19 cellular contexts compared by ENCODE assay signal in genomic region chr15:32096211-32096610, GRCh38.
"Had no signal": no experiment of that assay in that cellular context is flagged by ENCODE, and none has a peak within 500 bp of the region (broad histone marks: within the 10 kb centered on the region; RNA-seq: fewer than 3 reads in every experiment).

No MANE protein-coding gene starts in this region.

- ATAC-seq: T-cell had no signal

- H3K27ac ChIP-seq: KMS-11, SJSA1, SK-N-MC had no signal

- H3K36me3 ChIP-seq: SJSA1 had no signal

- H3K4me1 ChIP-seq: SJSA1 had no signal

- H3K9me3 ChIP-seq: SJSA1 had no signal

- H3K4me3 ChIP-seq: SJSA1, SK-N-MC had no signal

- H3K9ac ChIP-seq: KMS-11 had no signal

- H3K4me2 ChIP-seq: KMS-11 had no signal

- DNase-seq: Kasumi-1, MM.1S, NCI-H1105, NCI-H1436 treated with DMSO at 0.1 percent for 48 hours, NCI-H1930, NCI-H2081, NCI-H2107, NCI-H2227 treated with DMSO at 0.1 percent for 48 hours, NCI-H510A, NCI-H774, Right ventricle myocardium superior, RPMI8226, SIG-M5, SW 1271, T-cell had no signal

- FAIRE-seq: RCC 7860 had no signal
